ENCODE assay signal across 8 cellular contexts in genomic region chrX:56564182-56564885, GRCh38. TPM values are rescaled to one million over a fixed set of nuclear protein-coding genes. Genes with fewer than 3 reads are reported as not detected.
DNase-seq lines count a peak whose midpoint lies in the region; ATAC-seq and TF ChIP-seq lines count a peak whose summit lies in the region.

No MANE protein-coding gene starts in this region.

- TF ChIP-seq CTCF in A673 (conservative IDR thresholded peaks at IDR 0.05; ENCODE audit: low read depth, low read length) (no peak), VCaP (conservative IDR thresholded peaks at IDR 0.05) (no peak)

- no peaks in the 10 kb centered on the region for H3K27me3 ChIP-seq in A673 (replicated peaks; ENCODE audit: insufficient read depth, low read depth, low read length, poor library complexity)
- H3K27me3 ChIP-seq in duodenal mucosa (ENCODE audit: control insufficient read depth in 1 of 2, insufficient read depth in 2 of 2, low read length in 2 of 2): no peaks in the 10 kb centered on the region

- H3K4me1 Mint-ChIP-seq in memory B cell: peaks cover 15% of the 10 kb centered on the region
- H3K4me1 Mint-ChIP-seq in stimulated activated naive B cell treated with anti-CD40 and anti-IgM and Interleukin-4, amounts not matched to agents 10 μg/mL and 1 μg/mL and 100 μg/mL, for 72 hours: peaks cover 10 to 19% of the 10 kb centered on the region in 2 donors

- POLR2A ChIA-PET in A673 (lab: Charles Lee; ENCODE audit: low non-redundant PET): no interaction called here

- peak; percentile 24 for ATAC-seq in GM18870 (IDR thresholded peaks at IDR 0.05; ENCODE audit: unreplicated experiment)
- no peak for ATAC-seq in memory B cell (ENCODE audit: low read depth)
- ATAC-seq in stimulated activated naive B cell treated with anti-CD40 and anti-IgM and Interleukin-4, amounts not matched to agents 10 μg/mL and 1 μg/mL and 100 μg/mL, for 72 hours (replicated peaks): peak; percentile 26 to 44
- no peak for ATAC-seq in GM18861 (IDR thresholded peaks at IDR 0.05; ENCODE audit: unreplicated experiment)

- DNase-seq in A673 (ENCODE audit: low spot score) (peak; percentile 15), HT-29 (ENCODE audit: low spot score) (peak; percentile 38), memory B cell (ENCODE audit: low spot score in 2 of 2) (peak in 1 of 2 donors; percentile 10)
- DNase-seq in stimulated activated naive B cell treated with anti-CD40 and anti-IgM and Interleukin-4, amounts not matched to agents 10 μg/mL and 1 μg/mL and 100 μg/mL, for 72 hours: peak; percentile 16

- H3K9me3 Mint-ChIP-seq in memory B cell: no peaks in the 10 kb centered on the region
- no peaks in the 10 kb centered on the region for H3K9me3 Mint-ChIP-seq in stimulated activated naive B cell treated with anti-CD40 and anti-IgM and Interleukin-4, amounts not matched to agents 10 μg/mL and 1 μg/mL and 100 μg/mL, for 72 hours

- H3K9me3 ChIP-seq in A673 (ENCODE audit: low read depth, low read length, poor library complexity, severe bottlenecking) (no peaks in the 10 kb centered on the region), duodenal mucosa (ENCODE audit: control insufficient read depth in 1 of 2, low read length in 2 of 2) (no peaks in the 10 kb centered on the region)

- H3K36me3 ChIP-seq in A673 (ENCODE audit: insufficient read depth, low read length, poor library complexity, severe bottlenecking): no peaks in the 10 kb centered on the region
- H3K36me3 ChIP-seq in duodenal mucosa (ENCODE audit: control insufficient read depth in 1 of 2, insufficient read depth in 2 of 2, low read length in 2 of 2): no peaks in the 10 kb centered on the region

- peak overlapping the region; percentile 94 for H3K27ac ChIP-seq in A673 (ENCODE audit: low read depth, low read length, poor library complexity, severe bottlenecking)
- H3K27ac ChIP-seq in VCaP: peak overlapping the region; percentile 91
- peak overlapping the region; percentile 90 for H3K27ac ChIP-seq in duodenal mucosa (ENCODE audit: low read depth, low read length)

- CTCF ChIA-PET in A673 (lab: Charles Lee): no interaction called here

- H3K9ac ChIP-seq in duodenal mucosa (ENCODE audit: low read depth in 1 of 2, low read length in 2 of 2): peak overlapping the region; percentile 89 to 92

- H3K27ac Mint-ChIP-seq in memory B cell: peak overlapping the region; percentile 96
- peak overlapping the region; percentile 96 for H3K27ac Mint-ChIP-seq in stimulated activated naive B cell treated with anti-CD40 and anti-IgM and Interleukin-4, amounts not matched to agents 10 μg/mL and 1 μg/mL and 100 μg/mL, for 72 hours

- peaks cover 3% of the 10 kb centered on the region for H3K36me3 Mint-ChIP-seq in memory B cell
- peaks cover 6 to 10% of the 10 kb centered on the region in 2 donors for H3K36me3 Mint-ChIP-seq in stimulated activated naive B cell treated with anti-CD40 and anti-IgM and Interleukin-4, amounts not matched to agents 10 μg/mL and 1 μg/mL and 100 μg/mL, for 72 hours

- H3K4me3 Mint-ChIP-seq in memory B cell: peak overlapping the region; percentile 88
- H3K4me3 Mint-ChIP-seq in stimulated activated naive B cell treated with anti-CD40 and anti-IgM and Interleukin-4, amounts not matched to agents 10 μg/mL and 1 μg/mL and 100 μg/mL, for 72 hours: peak overlapping the region; percentile 85 to 87

- BruUV-seq in A673 (replicated peaks; lab: Mats Ljungman, UMichigan): TSS peak; percentile 35

- H3K4me1 ChIP-seq in A673 (ENCODE audit: insufficient read depth, low read length, poor library complexity, severe bottlenecking) (no peaks in the 10 kb centered on the region), duodenal mucosa (ENCODE audit: control insufficient read depth in 1 of 2, insufficient read depth in 2 of 2, low read length in 2 of 2) (peaks cover 0 to 4% of the 10 kb centered on the region in 2 donors)

- intact Hi-C loops in A673 (cut with micrococcal nuclease; ENCODE audit: unreplicated experiment): loop anchor here (5.0 kb wide), 1 partner anchor 847 kb away; the partner anchor contains the start of gene RRAGB

- no peaks in the 10 kb centered on the region for H3K27me3 Mint-ChIP-seq in memory B cell
- no peaks in the 10 kb centered on the region for H3K27me3 Mint-ChIP-seq in stimulated activated naive B cell treated with anti-CD40 and anti-IgM and Interleukin-4, amounts not matched to agents 10 μg/mL and 1 μg/mL and 100 μg/mL, for 72 hours

- H3K4me3 ChIP-seq in A673 (ENCODE audit: low read depth, low read length, poor library complexity, severe bottlenecking) (peak overlapping the region; percentile 60), duodenal mucosa (ENCODE audit: low read depth in 1 of 2, low read length in 2 of 2) (peak overlapping the region; percentile 84 to 94)

RNA-seq across cellular contexts. Expression of gene UBQLN2, which starts 0.9 kb away (rescaled TPM):
- total RNA-seq in A673 (2021): 27.2 and 28.8 TPM in 2 replicates
- total RNA-seq in HT-29 (2014; rRNA removed; shearing (Covaris generic)): 6.1 and 7.8 TPM in 2 replicates

Comparison
In these comparisons a context has a peak if more than half of its experiments do, and no peak if none do; other contexts are left out.
1. ATAC-seq: peak in GM18870 (single experiment) and stimulated activated naive B cell treated with anti-CD40 and anti-IgM and Interleukin-4, amounts not matched to agents 10 μg/mL and 1 μg/mL and 100 μg/mL, for 72 hours (2 of 2); none in memory B cell (single experiment) and GM18861 (single experiment).
2. Peak in every context shown above with its lines, with median percentiles within 50 percentile points of each other: H3K27ac ChIP-seq.